ENCODE assay signal across 10 cellular contexts in the genomic region with DNA sequence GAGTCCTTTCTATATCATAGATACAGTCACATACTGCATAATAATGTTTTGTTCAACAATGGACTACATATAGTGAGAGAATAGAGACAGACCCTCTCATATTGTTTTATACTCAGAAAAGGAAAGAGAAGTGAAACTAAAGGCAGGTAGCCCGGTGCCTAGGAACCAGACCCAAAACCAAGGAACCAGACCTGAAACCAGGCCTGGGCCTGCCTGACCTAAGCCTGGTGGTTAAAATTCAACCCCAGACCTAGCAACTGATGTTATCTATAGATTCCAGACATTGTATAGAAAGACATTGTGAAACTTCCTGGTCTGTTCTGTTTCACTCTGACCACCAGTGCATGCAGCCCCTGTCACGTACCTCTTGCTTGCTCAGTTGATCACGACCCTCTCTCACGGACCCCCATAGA. TPM values are rescaled to one million over a fixed set of nuclear protein-coding genes. Genes with fewer than 3 reads are reported as not detected.
DNase-seq lines count a peak whose midpoint lies in the region; ATAC-seq and TF ChIP-seq lines count a peak whose summit lies in the region.
"Not testable (repeated sequence)": the region's sequence is repeated elsewhere in the genome, so short reads cannot be mapped to it uniquely, and the experiment has no call there.
"Had no signal": no experiment of that assay in that cellular context is flagged by ENCODE, and none has a peak within 500 bp of the region (broad histone marks: within the 10 kb centered on the region; RNA-seq: fewer than 3 reads in every experiment).

No MANE protein-coding gene starts in this region.

- not testable (repeated sequence) for H3K4me3 ChIP-seq in Caco-2 (ENCODE audit: low read depth, low read length)

- CTCF ChIA-PET in Caco-2 (lab: Charles Lee), result not testable (repeated sequence)

- POLR2A ChIA-PET in Caco-2 (lab: Charles Lee), result not testable (repeated sequence)

- not testable (repeated sequence) for H3K36me3 Mint-ChIP-seq in Caco-2 (ENCODE audit: insufficient read depth, unreplicated experiment); activated T-cell treated with anti-CD3 and anti-CD28 coated beads, Interleukin-2, amount 50 U/mL, for 24 hours (ENCODE audit: low read depth); natural killer cell

- not testable (repeated sequence) for TF ChIP-seq CTCF in Caco-2 (IDR thresholded peaks at IDR 0.05; ENCODE audit: insufficient read depth in 1 of 2, low read depth in 1 of 2, low read length in 1 of 2, severe bottlenecking in 1 of 2, unreplicated experiment in 1 of 2); natural killer cell (IDR thresholded peaks at IDR 0.05)

- BruUV-seq in Caco-2 (replicated peaks; lab: Mats Ljungman, UMichigan), result not testable (repeated sequence)

- ATAC-seq in GM18873 (IDR thresholded peaks at IDR 0.05; ENCODE audit: low FRiP score, unreplicated experiment), result peak; percentile 52
- ATAC-seq in GM21423 (IDR thresholded peaks at IDR 0.05; ENCODE audit: unreplicated experiment), result peak; percentile 68
- peak; percentile 59 for ATAC-seq in HG02852 (IDR thresholded peaks at IDR 0.05; ENCODE audit: unreplicated experiment)
- peak; percentile 68 for ATAC-seq in HG03280 (IDR thresholded peaks at IDR 0.05; ENCODE audit: unreplicated experiment)
- ATAC-seq in natural killer cell, result peak in 2 of 3 donors; percentile 22 to 49

- H3K27me3 Mint-ChIP-seq in Caco-2 (ENCODE audit: insufficient read depth, unreplicated experiment); activated T-cell treated with anti-CD3 and anti-CD28 coated beads, Interleukin-2, amount 50 U/mL, for 24 hours; natural killer cell (ENCODE audit: low read depth in 2 of 2): not testable (repeated sequence)

- H3K4me1 Mint-ChIP-seq in Caco-2 (ENCODE audit: low read depth, unreplicated experiment) (peaks cover 17% of the 10 kb centered on the region), natural killer cell (peaks cover 43 to 45% of the 10 kb centered on the region in 2 donors)
- H3K4me1 Mint-ChIP-seq in activated T-cell treated with anti-CD3 and anti-CD28 coated beads, Interleukin-2, amount 50 U/mL, for 24 hours (ENCODE audit: low read depth), result peaks cover 25% of the 10 kb centered on the region

- not testable (repeated sequence) for H3K27me3 ChIP-seq in Caco-2 (replicated peaks; ENCODE audit: control insufficient read depth, insufficient read depth, low read length)

- H3K9me3 Mint-ChIP-seq in Caco-2 (ENCODE audit: unreplicated experiment), result peaks cover 25% of the 10 kb centered on the region
- not testable (repeated sequence) for H3K9me3 Mint-ChIP-seq in activated T-cell treated with anti-CD3 and anti-CD28 coated beads, Interleukin-2, amount 50 U/mL, for 24 hours; natural killer cell

- intact Hi-C loops in Caco-2 (cut with micrococcal nuclease; ENCODE audit: unreplicated experiment), result not testable (repeated sequence)
- intact Hi-C loops in natural killer cell (cut with micrococcal nuclease), result loop anchor here (5.0 kb wide), 1 partner anchor 38 kb away; a partner anchor contains a TSS

- H3K36me3 ChIP-seq in Caco-2 (ENCODE audit: control insufficient read depth, insufficient read depth, low read length), result not testable (repeated sequence)

- H3K9me3 ChIP-seq in Caco-2, result not testable (repeated sequence)

- H3K4me3 Mint-ChIP-seq in Caco-2 (ENCODE audit: unreplicated experiment), result peak overlapping the region; percentile 47
- peak overlapping the region; percentile 63 for H3K4me3 Mint-ChIP-seq in activated T-cell treated with anti-CD3 and anti-CD28 coated beads, Interleukin-2, amount 50 U/mL, for 24 hours
- peak overlapping the region; percentile 92 for H3K4me3 Mint-ChIP-seq in natural killer cell

- DNase-seq in Caco-2, result peak in 1 of 2 experiments; percentile 29
- DNase-seq in MV-4-11 (lab: John Stamatoyannopoulos, UW), result peak; percentile 69
- DNase-seq in activated T-cell treated with anti-CD3 and anti-CD28 coated beads, Interleukin-2, amount 50 U/mL, for 24 hours; natural killer cell: not testable (repeated sequence)

- H3K4me1 ChIP-seq in Caco-2, result not testable (repeated sequence)

- H3K27ac Mint-ChIP-seq in Caco-2 (ENCODE audit: unreplicated experiment) (peak overlapping the region; percentile 61), natural killer cell (peak overlapping the region; percentile 87 to 88)
- peak overlapping the region; percentile 84 for H3K27ac Mint-ChIP-seq in activated T-cell treated with anti-CD3 and anti-CD28 coated beads, Interleukin-2, amount 50 U/mL, for 24 hours

RNA-seq across cellular contexts. Expression of a gene that starts 37.3 kb away (rescaled TPM):
- 1.5 and 1.7 TPM in 2 replicates for total RNA-seq in Caco-2 (2022)
- total RNA-seq in natural killer cell, result 100 to 1,000 TPM; 322 to 413 (median 339) TPM
- total RNA-seq: LHCN-M2, PC-3 had no signal

Comparison
In these comparisons a context has a peak if more than half of its experiments do, and no peak if none do; other contexts are left out.
1. RNA of a gene that starts 37.3 kb away (total RNA-seq): 322 to 413 TPM in natural killer cell; 1.5 to 1.7 TPM in Caco-2; every median in the first group is over 100 times any median in the second.
2. Peak in every context shown above with its lines, with median percentiles within 50 percentile points of each other: H3K27ac Mint-ChIP-seq, H3K4me3 Mint-ChIP-seq and ATAC-seq.